In genomic region chrX:69306063-69306404, GRCh38 we compare ENCODE assay signal across 1 cellular context.
TF ChIP-seq lines count a peak whose summit lies in the region.

No MANE protein-coding gene starts in this region.

TF ChIP-seq in GM23338, 12 proteins besides CTCF, POLR2A, EP300 and RAD21 (continued from another document):
- TF ChIP-seq REST (IDR thresholded peaks at IDR 0.05; ENCODE audit: unreplicated experiment) (no peak), JUNB (IDR thresholded peaks at IDR 0.05; ENCODE audit: unreplicated experiment) (no peak), ZNF331 (CRISPR knock-in tag; IDR thresholded peaks at IDR 0.05; ENCODE audit: low read depth) (no peak), CREB1 (CRISPR knock-in tag; IDR thresholded peaks at IDR 0.05; ENCODE audit: low read depth) (no peak), ZNF114 (CRISPR knock-in tag; IDR thresholded peaks at IDR 0.05) (no peak), NANOG (IDR thresholded peaks at IDR 0.05; ENCODE audit: borderline replicate concordance) (no peak), STAT1 (IDR thresholded peaks at IDR 0.05; ENCODE audit: unreplicated experiment) (no peak), POLR2AphosphoS5 (IDR thresholded peaks at IDR 0.05; ENCODE audit: low read depth) (no peak), EZH2 (IDR thresholded peaks at IDR 0.05; ENCODE audit: low read depth, unreplicated experiment) (no peak)
- TF ChIP-seq, protein P1, sequence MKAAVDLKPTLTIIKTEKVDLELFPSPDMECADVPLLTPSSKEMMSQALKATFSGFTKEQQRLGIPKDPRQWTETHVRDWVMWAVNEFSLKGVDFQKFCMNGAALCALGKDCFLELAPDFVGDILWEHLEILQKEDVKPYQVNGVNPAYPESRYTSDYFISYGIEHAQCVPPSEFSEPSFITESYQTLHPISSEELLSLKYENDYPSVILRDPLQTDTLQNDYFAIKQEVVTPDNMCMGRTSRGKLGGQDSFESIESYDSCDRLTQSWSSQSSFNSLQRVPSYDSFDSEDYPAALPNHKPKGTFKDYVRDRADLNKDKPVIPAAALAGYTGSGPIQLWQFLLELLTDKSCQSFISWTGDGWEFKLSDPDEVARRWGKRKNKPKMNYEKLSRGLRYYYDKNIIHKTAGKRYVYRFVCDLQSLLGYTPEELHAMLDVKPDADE (IDR thresholded peaks at IDR 0.05): no peak
